ENCODE assay signal across 27 cellular contexts in the genomic region with DNA sequence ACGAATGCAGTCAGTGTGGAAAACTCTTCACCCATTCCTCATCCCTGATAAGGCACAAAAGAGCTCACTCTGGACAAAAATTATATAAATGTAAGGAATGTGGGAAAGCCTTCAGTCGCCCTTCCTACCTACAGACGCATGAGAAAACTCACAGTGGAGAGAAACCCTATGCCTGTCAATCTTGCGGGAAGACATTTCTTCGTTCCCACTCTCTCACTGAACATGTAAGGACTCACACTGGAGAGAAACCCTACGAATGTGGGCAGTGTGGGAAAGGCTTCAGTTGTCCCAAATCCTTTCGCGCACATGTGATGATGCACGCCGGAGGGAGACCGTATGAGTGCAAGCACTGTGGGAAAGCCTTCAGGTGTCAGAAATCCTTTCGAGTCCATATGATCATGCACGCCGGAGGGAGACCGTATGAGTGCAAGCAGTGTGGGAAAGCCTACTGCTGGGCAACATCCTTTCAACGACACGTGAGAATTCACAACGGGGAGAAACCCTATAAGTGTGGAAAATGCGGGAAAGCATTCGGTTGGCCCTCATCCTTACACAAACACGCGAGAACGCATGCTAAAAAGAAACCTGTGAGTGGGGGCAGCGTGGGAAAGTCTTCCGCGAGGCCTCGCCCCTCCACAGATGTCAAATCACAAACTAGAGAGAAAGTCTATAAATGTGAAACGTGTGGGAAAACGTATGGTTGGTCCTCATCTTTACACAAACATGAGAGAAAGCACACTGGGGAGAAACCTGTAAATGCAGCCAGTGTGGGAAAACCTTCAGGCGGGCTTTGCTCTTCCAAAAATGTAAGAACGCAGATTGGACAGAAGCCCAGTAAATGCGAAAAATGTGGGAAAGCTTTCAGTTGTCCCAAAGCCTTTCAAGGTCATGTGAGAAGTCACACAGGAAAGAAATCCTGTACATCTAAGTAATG. TPM values are rescaled to one million over a fixed set of nuclear protein-coding genes. Genes with fewer than 3 reads are reported as not detected.
"Had no signal": no experiment of that assay in that cellular context is flagged by ENCODE, and none has a peak within 500 bp of the region (broad histone marks: within the 10 kb centered on the region; RNA-seq: fewer than 3 reads in every experiment).

No MANE protein-coding gene starts in this region.

- H3K4me3 Mint-ChIP-seq: activated CD4-positive, alpha-beta memory T cell treated with anti-CD3 and anti-CD28 coated beads for 36 hours; activated CD4-positive, alpha-beta T cell treated with anti-CD3 and anti-CD28 coated beads, Interleukin-2, amount 10 ng/mL, durations not matched to agents 7 days and 5 days; activated naive CD4-positive, alpha-beta T cell treated with anti-CD3 and anti-CD28 coated beads for 36 hours; activated naive CD8-positive, alpha-beta T cell treated with anti-CD3 and anti-CD28 coated beads for 36 hours; activated T-cell treated with anti-CD3 and anti-CD28 coated beads, Interleukin-2, amount 50 U/mL, for 4 hours; T-cell had no signal

- H3K4me1 Mint-ChIP-seq: activated CD4-positive, alpha-beta T cell treated with anti-CD3 and anti-CD28 coated beads, Interleukin-2, amount 10 ng/mL, durations not matched to agents 7 days and 5 days; activated naive CD8-positive, alpha-beta T cell treated with anti-CD3 and anti-CD28 coated beads for 36 hours; T-cell had no signal

- ATAC-seq: activated T-cell treated with anti-CD3 and anti-CD28 coated beads, Interleukin-2, amount 50 U/mL, for 4 hours; T-cell had no signal

- H3K27me3 Mint-ChIP-seq: activated CD4-positive, alpha-beta memory T cell treated with anti-CD3 and anti-CD28 coated beads for 36 hours; activated CD4-positive, alpha-beta T cell treated with anti-CD3 and anti-CD28 coated beads, Interleukin-2, amount 10 ng/mL, durations not matched to agents 7 days and 5 days; activated naive CD8-positive, alpha-beta T cell treated with anti-CD3 and anti-CD28 coated beads for 36 hours; T-cell had no signal

- H3K36me3 Mint-ChIP-seq: T-cell had no signal

- H3K36me3 ChIP-seq: adrenal gland, breast epithelium, MG63 had no signal

- H3K4me1 ChIP-seq: adrenal gland, breast epithelium had no signal

- H3K9me3 ChIP-seq: MG63 had no signal

- H3K27me3 ChIP-seq: adrenal gland, breast epithelium, MG63 had no signal

- DNase-seq: activated CD4-positive, alpha-beta memory T cell treated with anti-CD3 and anti-CD28 coated beads for 36 hours; activated CD4-positive, alpha-beta T cell treated with anti-CD3 and anti-CD28 coated beads, Interleukin-2, amount 10 ng/mL, durations not matched to agents 7 days and 5 days; activated CD4-positive, CD25-positive, alpha-beta regulatory T cell; activated CD8-positive, alpha-beta memory T cell treated with anti-CD3 and anti-CD28 coated beads for 24 hours; activated gamma-delta T cell; activated naive CD4-positive, alpha-beta T cell treated with anti-CD3 and anti-CD28 coated beads for 36 hours; activated naive CD8-positive, alpha-beta T cell treated with anti-CD3 and anti-CD28 coated beads for 36 hours; activated T-cell treated with anti-CD3 and anti-CD28 coated beads, Interleukin-2, amount 50 U/mL, for 4 hours; adrenal gland; anterior cingulate cortex; caudate nucleus; MG63; MV-4-11; NCI-H1092 treated with DMSO at 0.1 percent for 48 hours; NCI-H1436; NCI-H1694 treated with DMSO at 0.1 percent for 48 hours; NCI-H2029 treated with DMSO at 0.1 percent for 48 hours; NCI-H345; NCI-H510A; NCI-H526 treated with DMSO at 0.1 percent for 48 hours; NCI-H82; SIG-M5; T-cell; T-helper 2 cell had no signal

- H3K27ac ChIP-seq: adrenal gland, breast epithelium, SK-N-MC, VCaP had no signal

- H3K4me3 ChIP-seq: adrenal gland, breast epithelium, MG63, SK-N-MC had no signal

- H3K27ac Mint-ChIP-seq: activated CD4-positive, alpha-beta memory T cell treated with anti-CD3 and anti-CD28 coated beads for 36 hours; activated CD4-positive, alpha-beta T cell treated with anti-CD3 and anti-CD28 coated beads, Interleukin-2, amount 10 ng/mL, durations not matched to agents 7 days and 5 days; activated naive CD4-positive, alpha-beta T cell treated with anti-CD3 and anti-CD28 coated beads for 36 hours; activated naive CD8-positive, alpha-beta T cell treated with anti-CD3 and anti-CD28 coated beads for 36 hours; T-cell had no signal

RNA-seq across cellular contexts. Expression of a gene that starts 10.5 kb away (rescaled TPM):
- total RNA-seq: activated CD4-positive, alpha-beta memory T cell treated with anti-CD3 and anti-CD28 coated beads for 36 hours; activated CD4-positive, alpha-beta T cell treated with anti-CD3 and anti-CD28 coated beads, Interleukin-2, amount 10 ng/mL, durations not matched to agents 7 days and 5 days; activated naive CD4-positive, alpha-beta T cell treated with anti-CD3 and anti-CD28 coated beads for 36 hours; activated naive CD8-positive, alpha-beta T cell treated with anti-CD3 and anti-CD28 coated beads for 36 hours; activated T-cell treated with anti-CD3 and anti-CD28 coated beads, Interleukin-2, amount 50 U/mL, for 4 hours; T-cell had no signal
